ENCODE assay signal across 25 cellular contexts in the genomic region with DNA sequence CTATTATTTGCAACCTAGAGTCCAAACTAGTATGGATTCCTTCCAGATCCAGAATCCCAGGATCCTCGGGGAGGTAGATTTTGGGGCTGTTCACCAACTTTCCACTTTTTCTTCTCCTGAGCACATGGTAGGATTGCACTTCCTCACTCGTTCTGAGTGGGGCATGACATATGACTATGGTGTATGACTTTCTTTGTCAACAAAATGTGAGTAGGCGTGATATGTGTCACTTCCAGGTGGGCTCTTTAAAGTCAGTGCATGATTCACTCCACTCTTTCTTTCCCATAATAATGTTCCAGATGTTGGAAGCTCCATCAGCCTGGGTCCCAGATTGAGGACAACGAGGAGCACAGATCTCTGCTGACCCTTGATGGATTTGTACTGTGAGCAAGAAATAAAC. TPM values are rescaled to one million over a fixed set of nuclear protein-coding genes. Genes with fewer than 3 reads are reported as not detected.
DNase-seq lines count a peak whose midpoint lies in the region; ATAC-seq, FAIRE-seq and TF ChIP-seq lines count a peak whose summit lies in the region.
"Had no signal": no experiment of that assay in that cellular context is flagged by ENCODE, and none has a peak within 500 bp of the region (broad histone marks: within the 10 kb centered on the region; RNA-seq: fewer than 3 reads in every experiment).

No MANE protein-coding gene starts in this region.

- no peaks in the 10 kb centered on the region for H3K36me3 Mint-ChIP-seq in MCF 10A (ENCODE audit: insufficient read depth, unreplicated experiment)
- H3K36me3 Mint-ChIP-seq: CD14-positive monocyte; CD8-positive, alpha-beta memory T cell had no signal

- dilution Hi-C loops in mammary epithelial cell (cut with HindIII; ENCODE audit: low sequenced_read_pairs), result no loop called here

- CTCF ChIA-PET in mammary epithelial cell (lab: Charles Lee; ENCODE audit: low non-redundant PET) (no interaction called here), MCF 10A (lab: Yijun Ruan, JAX) (no interaction called here), K562 (lab: Yijun Ruan, JAX; ENCODE audit: low intra/inter-chr PET ratio) (no interaction called here)

- H3K9me1 ChIP-seq in K562 (ENCODE audit: control insufficient read depth, insufficient read depth, low read length), result no peaks in the 10 kb centered on the region

- H3K4me2 ChIP-seq in mammary epithelial cell (ENCODE audit: insufficient read depth, low read depth, low read length), result no peak overlapping the region
- no peak overlapping the region for H3K4me2 ChIP-seq in K562 (ENCODE audit: insufficient read depth, low read length)
- H3K4me2 ChIP-seq: A549; BLaER1 treated with 17β-estradiol and CSF1 and Interleukin-3, amounts not matched to agents 10 nM and 100 nM had no signal

- intact Hi-C loops in mammary epithelial cell (cut with micrococcal nuclease), result no loop called here
- intact Hi-C loops in MCF 10A (cut with micrococcal nuclease), result no loop called here
- intact Hi-C loops in K562 (cut with micrococcal nuclease), result loop anchor here (10.0 kb wide), 1 partner anchor 127 kb away; no protein-coding TSS in a partner anchor

- no peak overlapping the region for H3K4me3 Mint-ChIP-seq in MCF 10A (ENCODE audit: unreplicated experiment)
- H3K4me3 Mint-ChIP-seq: CD14-positive monocyte; CD4-positive, alpha-beta T cell; CD8-positive, alpha-beta memory T cell had no signal

- BruUV-seq in mammary epithelial cell (replicated peaks; lab: Mats Ljungman, UMichigan), result no TSS peak
- BruUV-seq in MCF 10A (replicated peaks; lab: Mats Ljungman, UMichigan), result no TSS peak
- no TSS peak for BruUV-seq in K562 (replicated peaks; lab: Mats Ljungman, UMichigan)

- no peaks in the 10 kb centered on the region for H3K27me3 Mint-ChIP-seq in MCF 10A (ENCODE audit: insufficient read depth, unreplicated experiment)

- H3K27ac ChIP-seq in mammary epithelial cell (ENCODE audit: insufficient read depth, low read depth, low read length), result no peak overlapping the region
- no peak overlapping the region for H3K27ac ChIP-seq in K562 (ENCODE audit: extremely low read depth, low read depth, low read length)
- no peak overlapping the region for H3K27ac ChIP-seq in foreskin keratinocyte
- H3K27ac ChIP-seq: A549; BLaER1 treated with 17β-estradiol and CSF1 and Interleukin-3, amounts not matched to agents 10 nM and 100 nM had no signal

- H2AFZ ChIP-seq in mammary epithelial cell (ENCODE audit: low read depth, low read length) (no peak overlapping the region), K562 (ENCODE audit: low read depth, low read length) (no peak overlapping the region)

- H3K36me3 ChIP-seq in mammary epithelial cell (ENCODE audit: insufficient read depth, low read length) (no peaks in the 10 kb centered on the region), K562 (ENCODE audit: control insufficient read depth, insufficient read depth, low read length) (no peaks in the 10 kb centered on the region)
- H3K36me3 ChIP-seq: BE2C; BLaER1 treated with 17β-estradiol and CSF1 and Interleukin-3, amounts not matched to agents 10 nM and 100 nM had no signal

- H3K9me3 Mint-ChIP-seq in MCF 10A (ENCODE audit: unreplicated experiment), result no peaks in the 10 kb centered on the region
- H3K9me3 Mint-ChIP-seq: CD4-positive, alpha-beta T cell had no signal

- FAIRE-seq in K562 (lab: Jason Lieb, UNC), result no peak
- FAIRE-seq: A549, D721Med, G401.6, GM18507, H1 had no signal

- H3K79me2 ChIP-seq in mammary epithelial cell (ENCODE audit: insufficient read depth, low read length) (no peaks in the 10 kb centered on the region), K562 (ENCODE audit: control insufficient read depth, insufficient read depth, low read length) (no peaks in the 10 kb centered on the region)

- no peaks in the 10 kb centered on the region for H3K27me3 ChIP-seq in mammary epithelial cell (ENCODE audit: insufficient read depth, low read length)
- H3K27me3 ChIP-seq in K562 (ENCODE audit: control insufficient read depth in 2 of 2, insufficient read depth in 2 of 2, low read length in 2 of 2), result peaks cover 9% of the 10 kb centered on the region in 2 experiments; a peak in 3 of 5 replicates
- H3K27me3 ChIP-seq in foreskin keratinocyte, result no peaks in the 10 kb centered on the region
- H3K27me3 ChIP-seq: BE2C; BLaER1 treated with 17β-estradiol and CSF1 and Interleukin-3, amounts not matched to agents 10 nM and 100 nM had no signal

- DNase-seq in mammary epithelial cell, result peak; percentile 45
- no peak for DNase-seq in MCF 10A (ENCODE audit: unreplicated experiment)
- peak; percentile 82 for DNase-seq in RKO (ENCODE audit: low spot score)
- DNase-seq in K562 (ENCODE audit: extremely low read depth in 1 of 4, low spot score in 3 of 4), result no peak
- DNase-seq in foreskin keratinocyte, result no peak
- no peak for DNase-seq in HuH-7 (ENCODE audit: low spot score)
- no peak for DNase-seq in central memory CD4-positive, alpha-beta T cell
- no peak for DNase-seq in SIG-M5 treated with dmso at 0.1 percent for 504 hours (lab: John Stamatoyannopoulos, UW; ENCODE audit: unreplicated experiment)
- DNase-seq: 8988T; ACHN; AML-193; BE2C; CD4-positive, alpha-beta T cell; CD8-positive, alpha-beta memory T cell; DMS 273 treated with DMSO at 0.1 percent for 48 hours; DMS79 treated with DMSO at 0.1 percent for 48 hours; H7; HCEC 1CT had no signal

- H3K4me3 ChIP-seq in mammary epithelial cell (replicated peaks in 1 of 3; ENCODE audit: insufficient read depth in 1 of 3, low read depth in 2 of 3, low read length in 3 of 3) (no peak overlapping the region), K562 (no peak overlapping the region)
- H3K4me3 ChIP-seq: A549; BLaER1 treated with 17β-estradiol and CSF1 and Interleukin-3, amounts not matched to agents 10 nM and 100 nM had no signal

- TF ChIP-seq RAD21 in K562 (CRISPR knock-in tag; conservative IDR thresholded peaks at IDR 0.05 in 1 of 2, IDR thresholded peaks at IDR 0.05 in 1 of 2), result no peak

- POLR2A ChIA-PET in MCF 10A (lab: Yijun Ruan, JAX), result no interaction called here
- POLR2A ChIA-PET in K562 (lab: Yijun Ruan, JAX), result no interaction called here

- TF ChIP-seq EP300 in K562 (IDR thresholded peaks at IDR 0.05; ENCODE audit: low read length), result no peak

- TF ChIP-seq CTCF in mammary epithelial cell (conservative IDR thresholded peaks at IDR 0.05 in 1 of 2, IDR thresholded peaks at IDR 0.05 in 1 of 2; ENCODE audit: extremely low read depth in 1 of 2, insufficient read depth in 1 of 2, low read depth in 1 of 2, low read length in 2 of 2) (no peak), MCF 10A (IDR thresholded peaks at IDR 0.05; ENCODE audit: unreplicated experiment) (no peak), K562 (IDR thresholded peaks at IDR 0.05 in 2 of 3, conservative IDR thresholded peaks at IDR 0.05 in 1 of 3; ENCODE audit: insufficient read depth in 2 of 3, low read depth in 1 of 3, low read length in 3 of 3) (no peak), foreskin keratinocyte (conservative IDR thresholded peaks at IDR 0.05) (no peak)

- 63% methylated on average over 3 of the region's 4 CpGs for WGBS in mammary epithelial cell (ENCODE audit: low coverage, missing lambda C conversion rate)
- WGBS in K562 (ENCODE audit: insufficient coverage, low coverage, missing lambda C conversion rate), result 0% methylated on average over 4 of the region's 4 CpGs

- H3K4me1 Mint-ChIP-seq in MCF 10A (ENCODE audit: insufficient read depth, unreplicated experiment), result peaks cover 9% of the 10 kb centered on the region
- H3K4me1 Mint-ChIP-seq: CD14-positive monocyte; CD8-positive, alpha-beta memory T cell had no signal

- H3K9me3 ChIP-seq in mammary epithelial cell (replicated peaks; ENCODE audit: insufficient read depth, low read length) (no peaks in the 10 kb centered on the region), K562 (replicated peaks; ENCODE audit: control insufficient read depth, insufficient read depth, low read depth, low read length) (no peaks in the 10 kb centered on the region)
- H3K9me3 ChIP-seq: BE2C; BLaER1 treated with 17β-estradiol and CSF1 and Interleukin-3, amounts not matched to agents 10 nM and 100 nM had no signal

- H3K27ac Mint-ChIP-seq in MCF 10A (ENCODE audit: low read depth, unreplicated experiment), result no peak overlapping the region
- H3K27ac Mint-ChIP-seq: CD14-positive monocyte; CD4-positive, alpha-beta T cell; CD8-positive, alpha-beta memory T cell had no signal

- H3K4me1 ChIP-seq in mammary epithelial cell (ENCODE audit: insufficient read depth, low read length) (no peaks in the 10 kb centered on the region), K562 (replicated peaks in 1 of 2; ENCODE audit: control insufficient read depth in 2 of 2, insufficient read depth in 2 of 2, low read length in 2 of 2) (no peaks in the 10 kb centered on the region), foreskin keratinocyte (peaks cover 2% of the 10 kb centered on the region)
- H3K4me1 ChIP-seq: A549; BE2C; BLaER1 treated with 17β-estradiol and CSF1 and Interleukin-3, amounts not matched to agents 10 nM and 100 nM had no signal

- H3K9ac ChIP-seq in mammary epithelial cell (ENCODE audit: insufficient read depth, low read length) (no peak overlapping the region), K562 (ENCODE audit: insufficient read depth in 1 of 2, low read depth in 2 of 2, low read length in 2 of 2) (no peak overlapping the region)
- H3K9ac ChIP-seq: BLaER1 treated with 17β-estradiol and CSF1 and Interleukin-3, amounts not matched to agents 10 nM and 100 nM had no signal

- H4K20me1 ChIP-seq in mammary epithelial cell (ENCODE audit: insufficient read depth, low read length) (no peaks in the 10 kb centered on the region), K562 (replicated peaks; ENCODE audit: control insufficient read depth, insufficient read depth, low read length) (no peaks in the 10 kb centered on the region)
- H4K20me1 ChIP-seq: BLaER1 treated with 17β-estradiol and CSF1 and Interleukin-3, amounts not matched to agents 10 nM and 100 nM had no signal

- ATAC-seq in K562 (no peak), foreskin keratinocyte (peak; percentile 70)
- ATAC-seq: A549 had no signal

- TF ChIP-seq POLR2A in K562 (conservative IDR thresholded peaks at IDR 0.05), result no peak

- in situ Hi-C loops in mammary epithelial cell (cut with MboI; ENCODE audit: low sequenced_read_pairs in 2 of 2), result loop anchor here in 1 of 2 donors (10.0 kb wide), 1 partner anchor 317 kb away; no protein-coding TSS in a partner anchor
- in situ Hi-C loops in K562 (cut with MboI), result loop anchor here (5.0 kb wide), 1 partner anchor 315 kb away; no protein-coding TSS in a partner anchor

RNA-seq across cellular contexts. Expression of gene IRX5, which starts 21.5 kb away (rescaled TPM):
- total RNA-seq in mammary epithelial cell (10 to 100 TPM in 1 of 2 donors, 1 to 10 TPM in 1; 7.6 to 19.0 TPM), MCF 10A (2022) (6.1 and 7.8 TPM in 2 replicates), K562 (2014; rRNA removed) (2.2 and 4.2 TPM in 2 replicates), K562 (2014; rRNA removed; fragmentation: Illumina TruSeq; extraction: Trizol) (0.70 and 0.91 TPM in 2 replicates), K562 (2015; rRNA removed; fragmentation: Illumina TruSeq; extraction: Trizol) (0.90 and 0.94 TPM in 2 replicates), K562 (2021) (2.6 and 3.0 TPM in 2 replicates), foreskin keratinocyte (4.5 and 4.8 TPM in 2 replicates)
- polyA plus RNA-seq in mammary epithelial cell (5.7 TPM), K562 (2011; rRNA removed) (0.67 and 0.89 TPM in 2 replicates), K562 (2014; fragmentation: Illumina TruSeq; extraction: Trizol) (1.2 and 1.4 TPM in 2 replicates), K562 (2014; fragmentation: Nextera tagmentation; extraction: Ambion mirVana) (under 1 TPM; 0.20 to 0.21 TPM), K562 (2014; rRNA removed) (1.8 and 2.0 TPM in 2 replicates), foreskin keratinocyte (3.0 and 3.6 TPM in 2 replicates)
- 5.2 TPM for polyA minus RNA-seq in mammary epithelial cell
- 0.60 and 1.6 TPM in 2 replicates for total RNA-seq in K562 (2011; cell fraction: chromatin; rRNA removed; ENCODE audit: low replicate concordance)
- 2.1 and 2.3 TPM in 2 replicates for total RNA-seq in K562 (2011; cell fraction: nucleolus; rRNA removed)
- total RNA-seq in K562 (2011; cell fraction: nucleoplasm; rRNA removed), result 1.2 and 2.0 TPM in 2 replicates
- polyA plus RNA-seq in K562 (2011; cell fraction: cytosol; rRNA removed), result 0.47 and 1.7 TPM in 2 replicates
- polyA plus RNA-seq in K562 (2011; cell fraction: nucleus; rRNA removed), result 1.9 and 3.0 TPM in 2 replicates
- 1.2 and 1.6 TPM in 2 replicates for polyA plus RNA-seq in K562 (2012)
- 0.32 and 0.66 TPM in 2 replicates for polyA minus RNA-seq in K562 (2011; rRNA and poly(A)+ RNA removed)
- 1.5 TPM in 2 replicates for polyA minus RNA-seq in K562 (2011; cell fraction: cytosol; rRNA and poly(A)+ RNA removed)
- 2.2 and 3.9 TPM in 2 replicates for polyA minus RNA-seq in K562 (2011; cell fraction: nucleus; rRNA and poly(A)+ RNA removed)
- total RNA-seq: CD4-positive, alpha-beta T cell; CD8-positive, alpha-beta memory T cell had no signal
- polyA plus RNA-seq: CD14-positive monocyte; CD8-positive, alpha-beta memory T cell had no signal

Comparison
In these comparisons a context has a peak if more than half of its experiments do, and no peak if none do; other contexts are left out.
1. DNase-seq: peak in mammary epithelial cell (single experiment) and RKO (single experiment); none in MCF 10A (single experiment), K562 (0 of 4), foreskin keratinocyte (0 of 2), HuH-7 (single experiment), central memory CD4-positive, alpha-beta T cell (single experiment) and SIG-M5 treated with dmso at 0.1 percent for 504 hours (single experiment).